Comparison of ENCODE assay signal across 8 cellular contexts in genomic region chr2:12717191-12717987, GRCh38. TPM values are rescaled to one million over a fixed set of nuclear protein-coding genes. Genes with fewer than 3 reads are reported as not detected.
DNase-seq lines count a peak whose midpoint lies in the region; ATAC-seq and TF ChIP-seq lines count a peak whose summit lies in the region.

No MANE protein-coding gene starts in this region.

- intact Hi-C loops in upper lobe of right lung (cut with DNase I) = loop anchor here (10.0 kb wide), 1 partner anchor 853 kb away; no protein-coding TSS in a partner anchor

- no peaks in the 10 kb centered on the region for H3K9me3 Mint-ChIP-seq in nephron

- H3K4me3 Mint-ChIP-seq in nephron = peak overlapping the region; percentile 98 to 99 (median 98)

- no peaks in the 10 kb centered on the region for H3K27me3 ChIP-seq in upper lobe of right lung

- peak; percentile 80 for DNase-seq in ELF-1 (ENCODE audit: low read depth, low spot score)
- peak; percentile 45 for DNase-seq in HK-2 (ENCODE audit: unreplicated experiment)
- peak; percentile 36 for DNase-seq in activated T-helper 9 cell treated with anti-CD3 and anti-CD28 coated beads, Interleukin-2, amount 50 U/mL, for 16 hours (ENCODE audit: low read depth)
- DNase-seq in fibroblast of pulmonary artery (ENCODE audit: low read depth) = peak; percentile 82
- DNase-seq in upper lobe of right lung = peak; percentile 84
- DNase-seq in MV-4-11 (lab: John Stamatoyannopoulos, UW) = no peak

- TF ChIP-seq CTCF in fibroblast of pulmonary artery (IDR thresholded peaks at IDR 0.05; ENCODE audit: low read length, missing control alignments) (peak; percentile 40), nephron (IDR thresholded peaks at IDR 0.05; ENCODE audit: unreplicated experiment in 3 of 3) (peak; percentile 54 to 68 (median 57)), upper lobe of right lung (IDR thresholded peaks at IDR 0.05) (peak; percentile 41)

- peak overlapping the region; percentile 90 for H3K27ac ChIP-seq in upper lobe of right lung

- peak overlapping the region; percentile 98 for H3K4me3 ChIP-seq in fibroblast of pulmonary artery (replicated peaks; ENCODE audit: low read depth, low read length)
- peak overlapping the region; percentile 93 for H3K4me3 ChIP-seq in upper lobe of right lung

- peaks cover 27% of the 10 kb centered on the region for H3K36me3 Mint-ChIP-seq in nephron (ENCODE audit: low read depth)

- H3K4me1 Mint-ChIP-seq in nephron = peaks cover 43% of the 10 kb centered on the region

- ATAC-seq in upper lobe of right lung = peak; percentile 34

- no peaks in the 10 kb centered on the region for H3K27me3 Mint-ChIP-seq in nephron (ENCODE audit: low read depth)

- H3K27ac Mint-ChIP-seq in nephron = peak overlapping the region; percentile 95 to 98 (median 96)

- H3K36me3 ChIP-seq in upper lobe of right lung = no peaks in the 10 kb centered on the region

- no peaks in the 10 kb centered on the region for H3K9me3 ChIP-seq in upper lobe of right lung

- H3K4me1 ChIP-seq in upper lobe of right lung = peaks cover 26% of the 10 kb centered on the region

TF ChIP-seq in PFSK-1, 5 proteins besides CTCF, POLR2A, EP300 and RAD21:
- TF ChIP-seq SIN3A (IDR thresholded peaks at IDR 0.05; ENCODE audit: borderline replicate concordance, insufficient read depth, low read length) = no peak
- peak; percentile 65 for TF ChIP-seq FOXP2 (optimal IDR thresholded peaks at IDR 0.05; ENCODE audit: borderline replicate concordance, extremely low read depth, extremely low read length, insufficient read depth)
- TF ChIP-seq REST (IDR thresholded peaks at IDR 0.05; ENCODE audit: insufficient read depth in 1 of 2, low read depth in 2 of 2, low read length in 2 of 2) = no peak

RNA-seq across cellular contexts. Expression of gene TRIB2, which starts 0.7 kb away (rescaled TPM):
- 48.7 TPM for polyA plus RNA-seq in PFSK-1 (2012; ENCODE audit: insufficient read length, low read depth)
- total RNA-seq in upper lobe of right lung = 50.7 TPM
